In genomic region chr15:55318588-55319494, GRCh38 we compare ENCODE assay signal across 1 cellular context.
TF ChIP-seq lines count a peak whose summit lies in the region.

Gene PIGB (plus strand): TSS chr15:55319222. CDS start chr15:55319251, 29 bp downstream.
Gene PIGBOS1 (minus strand): TSS chr15:55319123. CDS start chr15:55317792, 1,331 bp downstream.

TF ChIP-seq in HEK293, 187 proteins besides CTCF, POLR2A, EP300 and RAD21 (continued from another document):
- TF ChIP-seq TSHZ1 (tag by site-specific recombination; IDR thresholded peaks at IDR 0.05; ENCODE audit: borderline replicate concordance) (no peak), PBX3 (CRISPR knock-in tag; IDR thresholded peaks at IDR 0.05) (no peak), ZNF518A (tag by site-specific recombination; conservative IDR thresholded peaks at IDR 0.05; ENCODE audit: low read depth) (peak; percentile 55; the same call in 1 of the 2 replicates), IKZF3 (tag by site-specific recombination; IDR thresholded peaks at IDR 0.05) (peak; percentile 64), HOXD13 (CRISPR knock-in tag; IDR thresholded peaks at IDR 0.05; ENCODE audit: borderline replicate concordance) (no peak), ZNF692 (tag by site-specific recombination; IDR thresholded peaks at IDR 0.05) (peak; percentile 43; the same call in 1 of the 2 replicates), ZNF555 (tag by site-specific recombination; conservative IDR thresholded peaks at IDR 0.05) (no peak), ZNF777 (tag by site-specific recombination; IDR thresholded peaks at IDR 0.05; ENCODE audit: borderline replicate concordance) (peak; percentile 97), ZNF600 (tag by site-specific recombination; IDR thresholded peaks at IDR 0.05) (peak; percentile 78; the same call in 1 of the 2 replicates), ZSCAN16 (tag by site-specific recombination; IDR thresholded peaks at IDR 0.05) (0 out of 2 replicates have a peak, but pooled peaks have one; percentile 28), ZNF623 (tag by site-specific recombination; IDR thresholded peaks at IDR 0.05) (no peak), REPIN1 (tag by site-specific recombination; IDR thresholded peaks at IDR 0.05; ENCODE audit: low read depth) (peak; percentile 52; the same call in 1 of the 2 replicates), ZNF302 (tag by site-specific recombination; IDR thresholded peaks at IDR 0.05; ENCODE audit: low read depth) (no peak), ZNF24 (tag by site-specific recombination; IDR thresholded peaks at IDR 0.05) (0 out of 2 replicates have a peak, but pooled peaks have one; percentile 23), ZBTB21 (tag by site-specific recombination; IDR thresholded peaks at IDR 0.05) (peak; percentile 46), ZNF701 (tag by site-specific recombination; IDR thresholded peaks at IDR 0.05) (no peak), ZNF184 (tag by site-specific recombination; IDR thresholded peaks at IDR 0.05) (no peak), ZNF610 (tag by site-specific recombination; IDR thresholded peaks at IDR 0.05; ENCODE audit: borderline replicate concordance) (peak; percentile 65; the same call in 1 of the 2 replicates), ZNF335 (tag by site-specific recombination; conservative IDR thresholded peaks at IDR 0.05) (peak; percentile 99)
